Comparison of ENCODE assay signal across 1 cellular context in genomic region chr10:70272925-70273316, GRCh38.
A peak's percentile ranks its signal among the peaks of the same experiment; 100 is the strongest.
TF ChIP-seq lines count a peak whose summit lies in the region.

No MANE protein-coding gene starts in this region.

TF ChIP-seq in HepG2, 621 proteins besides CTCF, POLR2A, EP300 and RAD21 (continued from another document):
- TF ChIP-seq ZNF234 (CRISPR knock-in tag; conservative IDR thresholded peaks at IDR 0.05) (no peak), MYPOP (CRISPR knock-in tag; IDR thresholded peaks at IDR 0.05) (no peak), FOXP4 (CRISPR knock-in tag; IDR thresholded peaks at IDR 0.05) (no peak), BRCA1 (CRISPR knock-in tag; IDR thresholded peaks at IDR 0.05) (no peak), ZNF772 (CRISPR knock-in tag; IDR thresholded peaks at IDR 0.05) (no peak), PCBP2 (optimal IDR thresholded peaks at IDR 0.05; ENCODE audit: low read depth, low read length, poor library complexity, severe bottlenecking) (no peak), CREB1 (IDR thresholded peaks at IDR 0.05) (peak; percentile 54; the same call in 1 of the 2 replicates), CREB1 (CRISPR knock-in tag; IDR thresholded peaks at IDR 0.05) (no peak)
